ENCODE assay signal across 9 cellular contexts in genomic region chr12:124452576-124453391, GRCh38.
A peak's percentile ranks its signal among the peaks of the same experiment; 100 is the strongest.
DNase-seq lines count a peak whose midpoint lies in the region; ATAC-seq and TF ChIP-seq lines count a peak whose summit lies in the region.
"Had no signal": no experiment of that assay in that cellular context is flagged by ENCODE, and none has a peak within 500 bp of the region (broad histone marks: within the 10 kb centered on the region; RNA-seq: fewer than 3 reads in every experiment).

No MANE protein-coding gene starts in this region.

- H3K27me3 Mint-ChIP-seq in CD8-positive, alpha-beta memory T cell: no peaks in the 10 kb centered on the region
- no peaks in the 10 kb centered on the region for H3K27me3 Mint-ChIP-seq in osteocyte (ENCODE audit: unreplicated experiment)

- peaks cover 62 to 86% (median 70%) of the 10 kb centered on the region in 3 donors for H3K4me1 Mint-ChIP-seq in CD8-positive, alpha-beta memory T cell
- peaks cover 26% of the 10 kb centered on the region for H3K4me1 Mint-ChIP-seq in osteocyte (ENCODE audit: unreplicated experiment)

- peaks cover 11% of the 10 kb centered on the region for H3K36me3 ChIP-seq in CD8-positive, alpha-beta memory T cell (ENCODE audit: insufficient read depth, low read length)
- H3K36me3 ChIP-seq in IMR-90 (ENCODE audit: control insufficient read depth, insufficient read depth, low read length) (peaks cover 34% of the 10 kb centered on the region; the same call in 1 of the 2 replicates), duodenal mucosa (ENCODE audit: control insufficient read depth in 1 of 2, insufficient read depth in 2 of 2, low read length in 2 of 2) (peaks cover 0 to 44% of the 10 kb centered on the region in 2 donors)

- no peak for DNase-seq in CD8-positive, alpha-beta memory T cell
- DNase-seq in IMR-90 (no peak), osteocyte (ENCODE audit: extremely low spot score, unreplicated experiment) (no peak), NCI-H1436 (lab: John Stamatoyannopoulos, UW) (no peak), NCI-H2029 treated with DMSO at 0.1 percent for 48 hours (lab: John Stamatoyannopoulos, UW) (no peak), amniotic stem cell (lab: John Stamatoyannopoulos, UW) (no peak), medulla oblongata (ENCODE audit: extremely low spot score) (no peak)

- H3K4ac ChIP-seq in IMR-90 (ENCODE audit: low read depth, low read length): peak overlapping the region; percentile 58

- peak overlapping the region; percentile 58 to 84 (median 74) for H3K4me3 Mint-ChIP-seq in CD8-positive, alpha-beta memory T cell
- H3K4me3 Mint-ChIP-seq in osteocyte (ENCODE audit: unreplicated experiment): no peak overlapping the region

- H3K27ac ChIP-seq in CD8-positive, alpha-beta memory T cell (ENCODE audit: low read depth, low read length): peak overlapping the region; percentile 91
- no peak overlapping the region for H3K27ac ChIP-seq in IMR-90 (ENCODE audit: insufficient read depth, low read length)
- peak overlapping the region; percentile 68 for H3K27ac ChIP-seq in duodenal mucosa (ENCODE audit: low read depth, low read length)

- H2AK9ac ChIP-seq in IMR-90 (replicated peaks; ENCODE audit: low read depth, low read length, poor library complexity): peak overlapping the region; percentile 29

- H4K5ac ChIP-seq in IMR-90 (ENCODE audit: low read depth, low read length): no peak overlapping the region

- peak overlapping the region; percentile 26; the same call in 1 of the 2 replicates for H2AK5ac ChIP-seq in IMR-90 (ENCODE audit: low read depth, low read length)

- peaks cover 48% of the 10 kb centered on the region for H4K20me1 ChIP-seq in IMR-90 (ENCODE audit: insufficient read depth, low read length)

- no peak overlapping the region for H2AFZ ChIP-seq in IMR-90 (replicated peaks; ENCODE audit: low read length, poor library complexity)

- no peak for ATAC-seq in IMR-90 (ENCODE audit: low read depth)
- ATAC-seq: K562 had no signal

- H3K36me3 Mint-ChIP-seq in CD8-positive, alpha-beta memory T cell: peaks cover 0 to 19% (median 0%) of the 10 kb centered on the region in 3 donors
- peaks cover 18% of the 10 kb centered on the region for H3K36me3 Mint-ChIP-seq in osteocyte (ENCODE audit: unreplicated experiment)

- 98% methylated on average over 7 of the region's 25 CpGs; no CpG with 5 or more reads in 1 of the 2 experiments for WGBS in IMR-90 (ENCODE audit: extremely low coverage in 2 of 2, insufficient read length in 1 of 2), 2 experiments

- dilution Hi-C loops in IMR-90 (cut with HindIII; ENCODE audit: low sequenced_read_pairs, unreplicated experiment): no loop called here

- H2BK20ac ChIP-seq in IMR-90 (ENCODE audit: low read depth, low read length): no peak overlapping the region

- H3K79me1 ChIP-seq in IMR-90 (ENCODE audit: low read depth in 1 of 2, low read length in 2 of 2): peaks cover 12 to 70% of the 10 kb centered on the region in 2 experiments

- CTCF ChIA-PET in CD8-positive, alpha-beta memory T cell (lab: Charles Lee): interaction anchor here (1.0 to 4.4 kb wide), 6 partner anchors 11 to 258 kb away, joined by 3 to 20 read pairs (median 3); no protein-coding TSS in a partner anchor
- CTCF ChIA-PET in IMR-90 (lab: Yijun Ruan, JAX): no interaction called here

- H3K4me3 ChIP-seq in CD8-positive, alpha-beta memory T cell (ENCODE audit: low read length): peak overlapping the region; percentile 46
- H3K4me3 ChIP-seq in IMR-90 (ENCODE audit: insufficient read depth, low read depth, low read length) (no peak overlapping the region), duodenal mucosa (ENCODE audit: low read depth in 1 of 2, low read length in 2 of 2) (peak overlapping the region in 1 of 2 donors; percentile 32)
- H3K4me3 ChIP-seq: K562 had no signal

- no peaks in the 10 kb centered on the region for H3K9me3 ChIP-seq in CD8-positive, alpha-beta memory T cell (ENCODE audit: low read length)
- no peaks in the 10 kb centered on the region for H3K9me3 ChIP-seq in IMR-90 (ENCODE audit: control insufficient read depth, insufficient read depth, low read length)
- no peaks in the 10 kb centered on the region for H3K9me3 ChIP-seq in duodenal mucosa (ENCODE audit: control insufficient read depth in 1 of 2, low read length in 2 of 2)

- no peak overlapping the region for H3K14ac ChIP-seq in IMR-90 (replicated peaks; ENCODE audit: low read depth, low read length)

- H2BK120ac ChIP-seq in IMR-90 (ENCODE audit: low read depth, low read length): no peak overlapping the region

- H3K23ac ChIP-seq in IMR-90 (ENCODE audit: low read depth, low read length): peak overlapping the region; percentile 54; the same call in 1 of the 2 replicates

- H3K9me3 Mint-ChIP-seq in CD8-positive, alpha-beta memory T cell: no peaks in the 10 kb centered on the region
- H3K9me3 Mint-ChIP-seq in osteocyte (ENCODE audit: unreplicated experiment): no peaks in the 10 kb centered on the region

- BruUV-seq in IMR-90 (replicated peaks; lab: Mats Ljungman, UMichigan): no TSS peak

- H3K4me1 ChIP-seq in CD8-positive, alpha-beta memory T cell (ENCODE audit: insufficient read depth, low read length): peaks cover 63% of the 10 kb centered on the region
- peaks cover 18% of the 10 kb centered on the region for H3K4me1 ChIP-seq in IMR-90 (ENCODE audit: control insufficient read depth, insufficient read depth, low read length)
- H3K4me1 ChIP-seq in duodenal mucosa (ENCODE audit: control insufficient read depth in 1 of 2, insufficient read depth in 2 of 2, low read length in 2 of 2): peaks cover 27 to 49% of the 10 kb centered on the region in 2 donors

- no peak overlapping the region for H4K91ac ChIP-seq in IMR-90 (ENCODE audit: insufficient read depth, low read depth, low read length)

- no peak overlapping the region for H2BK15ac ChIP-seq in IMR-90 (ENCODE audit: low read depth, low read length)

- in situ Hi-C loops in IMR-90 (cut with MboI; ENCODE audit: low sequenced_read_pairs): no loop called here

- H4K8ac ChIP-seq in IMR-90 (ENCODE audit: low read depth in 2 of 2, low read length in 2 of 2): no peak overlapping the region

- H2BK5ac ChIP-seq in IMR-90 (ENCODE audit: low read depth, low read length, poor library complexity, severe bottlenecking): no peak overlapping the region

- no peak overlapping the region for H3K4me2 ChIP-seq in IMR-90 (ENCODE audit: low read depth, low read length)

- H3K27ac Mint-ChIP-seq in CD8-positive, alpha-beta memory T cell: peak overlapping the region; percentile 67 to 98 (median 93)
- peak overlapping the region; percentile 65 for H3K27ac Mint-ChIP-seq in osteocyte (ENCODE audit: unreplicated experiment)

- H3K9ac ChIP-seq in IMR-90 (ENCODE audit: low read depth, low read length): no peak overlapping the region
- peak overlapping the region; percentile 47 to 51 for H3K9ac ChIP-seq in duodenal mucosa (ENCODE audit: low read depth in 1 of 2, low read length in 2 of 2)

- no peak overlapping the region for H3K56ac ChIP-seq in IMR-90 (ENCODE audit: extremely low read depth, insufficient read depth, low read length)

- intact Hi-C loops in IMR-90 (cut with micrococcal nuclease): no loop called here

- no peak for TF ChIP-seq POLR2A in IMR-90 (IDR thresholded peaks at IDR 0.05; ENCODE audit: low read depth, low read length)

- H3K18ac ChIP-seq in IMR-90 (ENCODE audit: low read depth, low read length): no peak overlapping the region

- no peak for TF ChIP-seq RAD21 in IMR-90 (IDR thresholded peaks at IDR 0.05; ENCODE audit: low read length)

- TF ChIP-seq CTCF in IMR-90 (conservative IDR thresholded peaks at IDR 0.05; ENCODE audit: low read depth, low read length): no peak
- TF ChIP-seq CTCF in osteocyte (IDR thresholded peaks at IDR 0.05): no peak

- H3K27me3 ChIP-seq in CD8-positive, alpha-beta memory T cell (ENCODE audit: insufficient read depth, low read length, poor library complexity, severe bottlenecking): no peaks in the 10 kb centered on the region
- H3K27me3 ChIP-seq in IMR-90 (ENCODE audit: control insufficient read depth, insufficient read depth, low read length) (no peaks in the 10 kb centered on the region), duodenal mucosa (ENCODE audit: control insufficient read depth in 1 of 2, insufficient read depth in 2 of 2, low read length in 2 of 2) (no peaks in the 10 kb centered on the region)

- peaks cover 9% of the 10 kb centered on the region for H3K9me1 ChIP-seq in IMR-90 (ENCODE audit: insufficient read depth, low read length)

- POLR2A ChIA-PET in CD8-positive, alpha-beta memory T cell (lab: Charles Lee): interaction anchor here (0.6 to 1.2 kb wide), 3 partner anchors 11 to 43 kb away, joined by 3 to 4 read pairs (median 3); no protein-coding TSS in a partner anchor
- POLR2A ChIA-PET in IMR-90 (lab: Charles Lee; ENCODE audit: unreplicated experiment): no interaction called here

TF ChIP-seq in IMR-90, 13 proteins besides CTCF, POLR2A, EP300 and RAD21 (continues in another document):
- TF ChIP-seq FOS (IDR thresholded peaks at IDR 0.05; ENCODE audit: low read depth, low read length) (no peak), USF2 (IDR thresholded peaks at IDR 0.05; ENCODE audit: low read depth, low read length) (no peak), MXI1 (IDR thresholded peaks at IDR 0.05; ENCODE audit: borderline replicate concordance, low read depth, low read length) (no peak), ELK1 (IDR thresholded peaks at IDR 0.05; ENCODE audit: borderline replicate concordance, low read depth, low read length) (no peak), BHLHE40 (IDR thresholded peaks at IDR 0.05; ENCODE audit: low read depth, low read length) (no peak), MAZ (IDR thresholded peaks at IDR 0.05; ENCODE audit: borderline replicate concordance, low read depth, low read length) (no peak), MAFK (IDR thresholded peaks at IDR 0.05; ENCODE audit: low read depth, low read length) (no peak), RFX5 (IDR thresholded peaks at IDR 0.05; ENCODE audit: low read depth, low read length) (no peak), CEBPB (IDR thresholded peaks at IDR 0.05; ENCODE audit: low read depth, low read length) (no peak), RCOR1 (IDR thresholded peaks at IDR 0.05; ENCODE audit: insufficient replicate concordance, low read length) (no peak)
